ENCODE assay signal across 8 cellular contexts in genomic region chrX:67780694-67781109, GRCh38.
DNase-seq lines count a peak whose midpoint lies in the region; ATAC-seq, FAIRE-seq and TF ChIP-seq lines count a peak whose summit lies in the region.

No MANE protein-coding gene starts in this region.

- 0% methylated on average over 2 of the region's 2 CpGs for WGBS in A549 (ENCODE audit: missing lambda C conversion rate)
- WGBS in thymus = 0% methylated on average over 2 of the region's 2 CpGs

- no peaks in the 10 kb centered on the region for H3K79me2 ChIP-seq in KMS-11 (ENCODE audit: insufficient read depth, low read depth)

- peak; percentile 62 to 81; a peak in 5 of 6 replicates for ATAC-seq in A549
- ATAC-seq in left colon = no peak
- ATAC-seq in T-cell (replicated peaks in 1 of 4) = no peak

- no peaks in the 10 kb centered on the region for H3K27me3 ChIP-seq in KMS-11 (ENCODE audit: insufficient read depth, low read depth)
- H3K27me3 ChIP-seq in thymus (ENCODE audit: control insufficient read depth, insufficient read depth) = no peaks in the 10 kb centered on the region

- DNase-seq in A549 (ENCODE audit: low read depth in 1 of 2, low spot score in 1 of 2) (peak in 1 of 2 experiments; percentile 46), brain pericyte (ENCODE audit: low read depth, low spot score) (peak; percentile 65), left colon (peak; percentile 37 to 40), T-cell (no peak)
- DNase-seq in activated CD8-positive, alpha-beta memory T cell treated with anti-CD3 and anti-CD28 coated beads, Interleukin-2, amount 50 U/mL, for 48 hours = no peak
- no peak for DNase-seq in activated CD4-positive, alpha-beta T cell treated with anti-CD3 and anti-CD28 coated beads, Interleukin-2, amount 50 U/mL, for 1 hour

- FAIRE-seq in A549 (lab: Jason Lieb, UNC) = no peak

- peaks cover 0 to 7% of the 10 kb centered on the region in 2 donors for H3K27me3 Mint-ChIP-seq in T-cell

- no peak for TF ChIP-seq POLR2A in A549 (IDR thresholded peaks at IDR 0.05; ENCODE audit: low read length)

- H3K4me3 Mint-ChIP-seq in T-cell = no peak overlapping the region

- TF ChIP-seq EP300 in A549 (IDR thresholded peaks at IDR 0.05) = no peak

- no peaks in the 10 kb centered on the region for H4K20me1 ChIP-seq in KMS-11 (ENCODE audit: insufficient read depth)

- no peak overlapping the region; the same call in 1 of the 2 replicates for H3K9ac ChIP-seq in KMS-11

- H3K4me2 ChIP-seq in A549 (peak overlapping the region; percentile 37), KMS-11 (peak overlapping the region; percentile 17; the same call in 1 of the 2 replicates)

- CTCF ChIA-PET in A549 (lab: Yijun Ruan, JAX) = interaction anchor here (0.6 to 1.0 kb wide), 3 partner anchors 13 to 714 kb away, joined by 3 to 5 read pairs (median 3); no protein-coding TSS in a partner anchor
- CTCF ChIA-PET in T-cell (lab: Charles Lee) = no interaction called here

- intact Hi-C loops in left colon (cut with DNase I, micrococcal nuclease) = no loop called here

- H3K9me3 ChIP-seq in A549 (no peaks in the 10 kb centered on the region), thymus (ENCODE audit: control insufficient read depth) (no peaks in the 10 kb centered on the region)

- no peak overlapping the region for H3K27ac Mint-ChIP-seq in T-cell

- TF ChIP-seq CTCF in A549 (IDR thresholded peaks at IDR 0.05) (no peak), KMS-11 (conservative IDR thresholded peaks at IDR 0.05; ENCODE audit: low read depth, low read length) (no peak)

- H3K36me3 Mint-ChIP-seq in T-cell = no peaks in the 10 kb centered on the region

- POLR2A ChIA-PET in A549 (lab: Yijun Ruan, JAX) = interaction anchor here (0.6 to 1.0 kb wide), 3 partner anchors 234 to 237 kb away, joined by 3 read pairs; partner anchors contain the start of gene AR
- POLR2A ChIA-PET in T-cell (lab: Charles Lee) = no interaction called here

- H3K4me3 ChIP-seq in A549 = no peak overlapping the region
- H3K4me3 ChIP-seq in KMS-11 (IDR thresholded peaks at IDR 0.05; ENCODE audit: insufficient read depth, low read depth, low read length) = no peak overlapping the region
- H3K4me3 ChIP-seq in thymus (ENCODE audit: low read length) = no peak overlapping the region

- peak overlapping the region; percentile 76 for H2AFZ ChIP-seq in KMS-11 (ENCODE audit: low read depth)

- H3K27ac ChIP-seq in A549 = peak overlapping the region; percentile 51 to 72
- peak overlapping the region; percentile 46 for H3K27ac ChIP-seq in KMS-11
- H3K27ac ChIP-seq in thymus (ENCODE audit: low read depth) = peak overlapping the region; percentile 2

- H3K9me3 Mint-ChIP-seq in T-cell = no peaks in the 10 kb centered on the region

- H3K4me1 ChIP-seq in A549 = 0 out of 3 replicates have a peak, but pooled peaks cover 8% of the 10 kb centered on the region
- H3K4me1 ChIP-seq in KMS-11 (ENCODE audit: low read depth, poor library complexity, severe bottlenecking) = peaks cover 15% of the 10 kb centered on the region
- H3K4me1 ChIP-seq in thymus (ENCODE audit: control insufficient read depth, insufficient read depth, low read length) = no peaks in the 10 kb centered on the region

- no peaks in the 10 kb centered on the region for H3K36me3 ChIP-seq in KMS-11 (ENCODE audit: insufficient read depth)
- no peaks in the 10 kb centered on the region for H3K36me3 ChIP-seq in thymus (ENCODE audit: control insufficient read depth, insufficient read depth)

- TF ChIP-seq RAD21 in A549 (conservative IDR thresholded peaks at IDR 0.05 in 1 of 2, IDR thresholded peaks at IDR 0.05 in 1 of 2) = no peak

- H3K4me1 Mint-ChIP-seq in T-cell = peaks cover 0 to 2% (median 0%) of the 10 kb centered on the region in 3 donors

TF ChIP-seq in A549, 52 proteins besides CTCF, POLR2A, EP300 and RAD21:
- no peak for TF ChIP-seq ZC3H11A (IDR thresholded peaks at IDR 0.05)
- no peak for TF ChIP-seq MAFK (IDR thresholded peaks at IDR 0.05; ENCODE audit: partially characterized antibody)
- TF ChIP-seq FOSL2 (IDR thresholded peaks at IDR 0.05) = no peak
- 0 out of 2 replicates have a peak, but pooled peaks have one; percentile 17 for TF ChIP-seq FOSL2 (CRISPR knock-in tag; IDR thresholded peaks at IDR 0.05)

Comparison
In these comparisons a context has a peak if more than half of its experiments do, and no peak if none do; other contexts are left out.
1. ATAC-seq: peak in A549 (2 of 2); none in left colon (single experiment) and T-cell (0 of 4).
2. DNase-seq: peak in brain pericyte (single experiment) and left colon (2 of 2); none in activated CD8-positive, alpha-beta memory T cell treated with anti-CD3 and anti-CD28 coated beads, Interleukin-2, amount 50 U/mL, for 48 hours (single experiment), T-cell (0 of 34) and activated CD4-positive, alpha-beta T cell treated with anti-CD3 and anti-CD28 coated beads, Interleukin-2, amount 50 U/mL, for 1 hour (single experiment).
3. H3K27ac ChIP-seq: peak in every context shown above with its lines; median percentile 62 in A549; 46 in KMS-11; 2 in thymus.